Comparison of ENCODE assay signal across 1 cellular context in genomic region chr11:85647604-85648299, GRCh38.
A peak's percentile ranks its signal among the peaks of the same experiment; 100 is the strongest.
TF ChIP-seq lines count a peak whose summit lies in the region.

TMEM126A (plus strand) TSS chr11:85647967; CDS start chr11:85650256, 2,289 bp downstream.

TF ChIP-seq in HepG2, 621 proteins besides CTCF, POLR2A, EP300 and RAD21 (continued from another document and continues in another):
- peak; percentile 83; the same call in 1 of the 2 replicates for TF ChIP-seq ZBTB26 (CRISPR knock-in tag; IDR thresholded peaks at IDR 0.05; ENCODE audit: borderline replicate concordance)
- TF ChIP-seq ZNF644 (CRISPR knock-in tag; IDR thresholded peaks at IDR 0.05; ENCODE audit: low read depth) = no peak
- TF ChIP-seq POLR2AphosphoS5 (IDR thresholded peaks at IDR 0.05; ENCODE audit: low read depth, low read length) = peak; percentile 93
- TF ChIP-seq TSC22D2 (CRISPR knock-in tag; IDR thresholded peaks at IDR 0.05; ENCODE audit: borderline replicate concordance) = peak; percentile 81; the same call in 1 of the 2 replicates
- peak; percentile 77; the same call in 1 of the 2 replicates for TF ChIP-seq ZNF724P (CRISPR knock-in tag; IDR thresholded peaks at IDR 0.05; ENCODE audit: borderline replicate concordance)
- TF ChIP-seq RBFOX2 (IDR thresholded peaks at IDR 0.05; ENCODE audit: low read depth, low read length) = peak; percentile 91
- no peak for TF ChIP-seq MXD1 (CRISPR knock-in tag; IDR thresholded peaks at IDR 0.05)
- no peak for TF ChIP-seq HNRNPL (IDR thresholded peaks at IDR 0.05; ENCODE audit: low read depth, low read length)
- peak; percentile 40; the same call in 1 of the 2 replicates for TF ChIP-seq BORCS8-MEF2B (CRISPR knock-in tag; IDR thresholded peaks at IDR 0.05)
- peak; percentile 85; the same call in 1 of the 2 replicates for TF ChIP-seq SMAD3 (CRISPR knock-in tag; IDR thresholded peaks at IDR 0.05)
- peak; percentile 71 for TF ChIP-seq ZFP91 (CRISPR knock-in tag; IDR thresholded peaks at IDR 0.05; ENCODE audit: borderline replicate concordance)
- peak; percentile 36 for TF ChIP-seq CEBPG (CRISPR knock-in tag; IDR thresholded peaks at IDR 0.05)
- no peak for TF ChIP-seq ZNF550 (CRISPR knock-in tag; IDR thresholded peaks at IDR 0.05; ENCODE audit: borderline replicate concordance)
- TF ChIP-seq FOXA3 (CRISPR knock-in tag; IDR thresholded peaks at IDR 0.05) = 0 out of 2 replicates have a peak, but pooled peaks have one; percentile 32
- peak; percentile 86; the same call in 1 of the 2 replicates for TF ChIP-seq SALL1 (CRISPR knock-in tag; IDR thresholded peaks at IDR 0.05)
- no peak for TF ChIP-seq ZNF256 (CRISPR knock-in tag; conservative IDR thresholded peaks at IDR 0.05)
- peak; percentile 66 for TF ChIP-seq ZNF12 (CRISPR knock-in tag; IDR thresholded peaks at IDR 0.05)
- no peak for TF ChIP-seq TBP (CRISPR knock-in tag; IDR thresholded peaks at IDR 0.05)
- no peak for TF ChIP-seq ZNF703 (CRISPR knock-in tag; IDR thresholded peaks at IDR 0.05; ENCODE audit: borderline replicate concordance)
- peak; percentile 37; the same call in 1 of the 2 replicates for TF ChIP-seq ZNF556 (CRISPR knock-in tag; IDR thresholded peaks at IDR 0.05; ENCODE audit: borderline replicate concordance)
- TF ChIP-seq ZNF263 (CRISPR knock-in tag; IDR thresholded peaks at IDR 0.05) = no peak; the same call in 1 of the 2 replicates
- no peak for TF ChIP-seq CSRNP2 (CRISPR knock-in tag; conservative IDR thresholded peaks at IDR 0.05; ENCODE audit: low read depth)
- no peak for TF ChIP-seq HNF1A (IDR thresholded peaks at IDR 0.05; ENCODE audit: low read depth)
- TF ChIP-seq HNF1A (CRISPR knock-in tag; IDR thresholded peaks at IDR 0.05; ENCODE audit: borderline replicate concordance) = no peak
- no peak for TF ChIP-seq RBAK (CRISPR knock-in tag; IDR thresholded peaks at IDR 0.05)
- no peak for TF ChIP-seq ZFP36L1 (CRISPR knock-in tag; IDR thresholded peaks at IDR 0.05)
- TF ChIP-seq MXI1 (IDR thresholded peaks at IDR 0.05; ENCODE audit: borderline replicate concordance, low read depth, low read length) = peak; percentile 75; the same call in 1 of the 3 replicates
- no peak for TF ChIP-seq ZNF530 (CRISPR knock-in tag; IDR thresholded peaks at IDR 0.05; ENCODE audit: low read depth)
- no peak for TF ChIP-seq IRF1 (CRISPR knock-in tag; IDR thresholded peaks at IDR 0.05; ENCODE audit: low read depth)
- TF ChIP-seq FOXC1 (CRISPR knock-in tag; IDR thresholded peaks at IDR 0.05; ENCODE audit: borderline replicate concordance) = no peak
- no peak for TF ChIP-seq FOXP1 (IDR thresholded peaks at IDR 0.05)
- no peak for TF ChIP-seq FOXP1 (CRISPR knock-in tag; IDR thresholded peaks at IDR 0.05)
- TF ChIP-seq HNRNPH1 (optimal IDR thresholded peaks at IDR 0.05; ENCODE audit: low read depth, low read length) = no peak
- TF ChIP-seq TFAP4 (IDR thresholded peaks at IDR 0.05; ENCODE audit: borderline replicate concordance, low read depth) = peak; percentile 6; the same call in 1 of the 2 replicates
- TF ChIP-seq ZBTB10 (CRISPR knock-in tag; IDR thresholded peaks at IDR 0.05; ENCODE audit: borderline replicate concordance) = no peak
- 0 out of 2 replicates have a peak, but pooled peaks have one; percentile 35 for TF ChIP-seq ZNF567 (CRISPR knock-in tag; IDR thresholded peaks at IDR 0.05; ENCODE audit: borderline replicate concordance)
- TF ChIP-seq BCL3 (CRISPR knock-in tag; IDR thresholded peaks at IDR 0.05) = no peak
- TF ChIP-seq ATF1 (CRISPR knock-in tag; IDR thresholded peaks at IDR 0.05) = peak; percentile 91
- no peak for TF ChIP-seq NFAT5 (CRISPR knock-in tag; IDR thresholded peaks at IDR 0.05)
